Comparison of ENCODE assay signal across 8 cellular contexts in genomic region chr12:7645395-7646177, GRCh38. TPM values are rescaled to one million over a fixed set of nuclear protein-coding genes. Genes with fewer than 3 reads are reported as not detected.
DNase-seq lines count a peak whose midpoint lies in the region; ATAC-seq and FAIRE-seq lines count a peak whose summit lies in the region.

No MANE protein-coding gene starts in this region.

- H3K27ac Mint-ChIP-seq in natural killer cell treated with Interleukin-12 subunit alpha and Interleukin-12 subunit beta and Interleukin-15 and Interleukin-18, amount 100 ng/mL, for 72 hours: no peak overlapping the region

- H3K4me1 Mint-ChIP-seq in natural killer cell treated with Interleukin-12 subunit alpha and Interleukin-12 subunit beta and Interleukin-15 and Interleukin-18, amount 100 ng/mL, for 72 hours (ENCODE audit: low read depth in 2 of 2): peaks cover 0 to 4% of the 10 kb centered on the region in 2 donors

- 14 to 19% methylated on average over 8 of the region's 8 CpGs for WGBS in GM23248 (ENCODE audit: low coverage in 1 of 2, low lambda C conversion rate in 2 of 2, missing lambda C conversion rate in 2 of 2), 2 experiments

- peak; percentile 39 for FAIRE-seq in endometrium (lab: Jason Lieb, UNC)

- H3K4me3 ChIP-seq in GM23248: no peak overlapping the region

- H3K4me1 ChIP-seq in GM23248 (ENCODE audit: insufficient read depth): no peaks in the 10 kb centered on the region

- H3K4me3 Mint-ChIP-seq in natural killer cell treated with Interleukin-12 subunit alpha and Interleukin-12 subunit beta and Interleukin-15 and Interleukin-18, amount 100 ng/mL, for 72 hours: no peak overlapping the region

- H3K27me3 Mint-ChIP-seq in natural killer cell treated with Interleukin-12 subunit alpha and Interleukin-12 subunit beta and Interleukin-15 and Interleukin-18, amount 100 ng/mL, for 72 hours: peaks cover 0 to 7% of the 10 kb centered on the region in 2 donors

- no peaks in the 10 kb centered on the region for H3K9me2 ChIP-seq in GM23248 (ENCODE audit: insufficient read depth)

- no peak for ATAC-seq in natural killer cell treated with Interleukin-12 subunit alpha and Interleukin-12 subunit beta and Interleukin-15 and Interleukin-18, amount 100 ng/mL, for 72 hours
- no peak for ATAC-seq in HG02678 (IDR thresholded peaks at IDR 0.05; ENCODE audit: unreplicated experiment)

- no peaks in the 10 kb centered on the region for H3K36me3 Mint-ChIP-seq in natural killer cell treated with Interleukin-12 subunit alpha and Interleukin-12 subunit beta and Interleukin-15 and Interleukin-18, amount 100 ng/mL, for 72 hours

- in situ Hi-C loops in GM23248 (cut with MboI): no loop called here

- no peak overlapping the region for H2AFZ ChIP-seq in GM23248

- H3K27ac ChIP-seq in GM23248: no peak overlapping the region

- no peaks in the 10 kb centered on the region for H3K27me3 ChIP-seq in GM23248 (replicated peaks; ENCODE audit: insufficient read depth)

- no peaks in the 10 kb centered on the region for H3K9me3 ChIP-seq in GM23248 (ENCODE audit: low read depth)

- DNase-seq in NCI-H1092 treated with DMSO at 0.1 percent for 48 hours (lab: John Stamatoyannopoulos, UW) (peak; percentile 10), NCI-H1092 (lab: John Stamatoyannopoulos, UW) (no peak), GM23248 (peak; percentile 52), RPMI7951 (ENCODE audit: low read depth) (peak; percentile 31)
- peak; percentile 61 for DNase-seq in natural killer cell treated with Interleukin-12 subunit alpha and Interleukin-12 subunit beta and Interleukin-15 and Interleukin-18, amount 100 ng/mL, for 72 hours (ENCODE audit: low spot score)
- no peak for DNase-seq in activated T-cell treated with anti-CD3 and anti-CD28 coated beads, Interleukin-2, amount 50 U/mL, for 48 hours

- no peaks in the 10 kb centered on the region for H3K79me2 ChIP-seq in GM23248 (ENCODE audit: insufficient read depth)

- no peaks in the 10 kb centered on the region for H3F3A ChIP-seq in GM23248 (ENCODE audit: insufficient read depth)

- no peaks in the 10 kb centered on the region for H3K9me3 Mint-ChIP-seq in natural killer cell treated with Interleukin-12 subunit alpha and Interleukin-12 subunit beta and Interleukin-15 and Interleukin-18, amount 100 ng/mL, for 72 hours

- no peak overlapping the region for H3K4me2 ChIP-seq in GM23248 (ENCODE audit: unreplicated experiment)

- no peaks in the 10 kb centered on the region for H3K36me3 ChIP-seq in GM23248 (ENCODE audit: low read depth)

- H4K20me1 ChIP-seq in GM23248 (ENCODE audit: insufficient read depth): no peaks in the 10 kb centered on the region

- H3K9ac ChIP-seq in GM23248: no peak overlapping the region

RNA-seq across cellular contexts. Expression of gene APOBEC1, which starts 20.1 kb away (rescaled TPM):
- not detected in 2 replicates for total RNA-seq in GM23248 (2014; rRNA removed; shearing (Covaris generic))
- polyA plus RNA-seq in GM23248 (2016; fragmentation: Nextera tagmentation; extraction: Ambion mirVana): not detected in 2 replicates
- total RNA-seq in RPMI7951 (2014; rRNA removed; shearing (Covaris generic)): not detected in 2 replicates
- total RNA-seq in natural killer cell treated with Interleukin-12 subunit alpha and Interleukin-12 subunit beta and Interleukin-15 and Interleukin-18, amount 100 ng/mL, for 72 hours: not detected

RNA-seq across cellular contexts. Expression of gene GDF3, which starts 50.0 kb away (rescaled TPM):
- not detected in 2 replicates for total RNA-seq in GM23248 (2014; rRNA removed; shearing (Covaris generic))
- polyA plus RNA-seq in GM23248 (2016; fragmentation: Nextera tagmentation; extraction: Ambion mirVana): not detected in 2 replicates
- not detected in 2 replicates for total RNA-seq in RPMI7951 (2014; rRNA removed; shearing (Covaris generic))
- total RNA-seq in natural killer cell treated with Interleukin-12 subunit alpha and Interleukin-12 subunit beta and Interleukin-15 and Interleukin-18, amount 100 ng/mL, for 72 hours: not detected

Comparison
In these comparisons a context has a peak if more than half of its experiments do, and no peak if none do; other contexts are left out.
1. DNase-seq: peak in NCI-H1092 treated with DMSO at 0.1 percent for 48 hours (single experiment), GM23248 (single experiment), RPMI7951 (single experiment) and natural killer cell treated with Interleukin-12 subunit alpha and Interleukin-12 subunit beta and Interleukin-15 and Interleukin-18, amount 100 ng/mL, for 72 hours (single experiment); none in NCI-H1092 (single experiment) and activated T-cell treated with anti-CD3 and anti-CD28 coated beads, Interleukin-2, amount 50 U/mL, for 48 hours (0 of 2).